Comparison of ENCODE assay signal across 18 cellular contexts in genomic region chr2:165182029-165182428, GRCh38. TPM values are rescaled to one million over a fixed set of nuclear protein-coding genes. Genes with fewer than 3 reads are reported as not detected.
DNase-seq lines count a peak whose midpoint lies in the region; ATAC-seq and TF ChIP-seq lines count a peak whose summit lies in the region.
"Had no signal": no experiment of that assay in that cellular context is flagged by ENCODE, and none has a peak within 500 bp of the region (broad histone marks: within the 10 kb centered on the region; RNA-seq: fewer than 3 reads in every experiment).

No MANE protein-coding gene starts in this region.

- no peaks in the 10 kb centered on the region for H3K36me3 ChIP-seq in upper lobe of right lung
- H3K36me3 ChIP-seq: BLaER1 treated with 17β-estradiol and CSF1 and Interleukin-3, amounts not matched to agents 10 nM and 100 nM had no signal

- intact Hi-C loops in upper lobe of right lung (cut with DNase I): no loop called here

- H3K9me3 ChIP-seq in upper lobe of right lung: no peaks in the 10 kb centered on the region
- H3K9me3 ChIP-seq: BLaER1 treated with 17β-estradiol and CSF1 and Interleukin-3, amounts not matched to agents 10 nM and 100 nM had no signal

- no peak overlapping the region for H3K27ac Mint-ChIP-seq in naive thymus-derived CD8-positive, alpha-beta T cell
- H3K27ac Mint-ChIP-seq: CD4-positive, CD25-positive, alpha-beta regulatory T cell; GM23338; IgD-negative memory B cell had no signal

- H3K4me1 Mint-ChIP-seq in naive thymus-derived CD8-positive, alpha-beta T cell: no peaks in the 10 kb centered on the region
- H3K4me1 Mint-ChIP-seq: CD4-positive, CD25-positive, alpha-beta regulatory T cell; GM23338 had no signal

- POLR2A ChIA-PET in naive thymus-derived CD8-positive, alpha-beta T cell (lab: Charles Lee): no interaction called here

- ATAC-seq in GM18520 (IDR thresholded peaks at IDR 0.05; ENCODE audit: unreplicated experiment) (peak; percentile 62), GM21717 (IDR thresholded peaks at IDR 0.05; ENCODE audit: unreplicated experiment) (peak; percentile 65), HG02884 (IDR thresholded peaks at IDR 0.05; ENCODE audit: unreplicated experiment) (peak; percentile 76), HG03442 (IDR thresholded peaks at IDR 0.05; ENCODE audit: unreplicated experiment) (peak; percentile 57), upper lobe of right lung (no peak)
- ATAC-seq in naive thymus-derived CD8-positive, alpha-beta T cell: no peak
- ATAC-seq: GM12878, GM23338 had no signal

- no peak overlapping the region for H3K4me3 Mint-ChIP-seq in naive thymus-derived CD8-positive, alpha-beta T cell
- H3K4me3 Mint-ChIP-seq: CD4-positive, CD25-positive, alpha-beta regulatory T cell; GM23338; IgD-negative memory B cell had no signal

- H3K27me3 ChIP-seq in upper lobe of right lung: no peaks in the 10 kb centered on the region
- H3K27me3 ChIP-seq: BLaER1 treated with 17β-estradiol and CSF1 and Interleukin-3, amounts not matched to agents 10 nM and 100 nM had no signal

- no peaks in the 10 kb centered on the region for H3K4me1 ChIP-seq in upper lobe of right lung
- H3K4me1 ChIP-seq: BLaER1 treated with 17β-estradiol and CSF1 and Interleukin-3, amounts not matched to agents 10 nM and 100 nM had no signal

- H3K27ac ChIP-seq in upper lobe of right lung: no peak overlapping the region
- H3K27ac ChIP-seq: BLaER1 treated with 17β-estradiol and CSF1 and Interleukin-3, amounts not matched to agents 10 nM and 100 nM had no signal

- DNase-seq in naive thymus-derived CD8-positive, alpha-beta T cell: no peak
- DNase-seq in DMS153 treated with DMSO at 0.1 percent for 48 hours (lab: John Stamatoyannopoulos, UW; ENCODE audit: unreplicated experiment): no peak
- no peak for DNase-seq in upper lobe of right lung
- DNase-seq in effector CD8-positive, alpha-beta T cell (lab: John Stamatoyannopoulos, UW): no peak
- DNase-seq: ACHN; CD4-positive, CD25-positive, alpha-beta regulatory T cell; DMS79; H7; KG1 had no signal

- H3K9me3 Mint-ChIP-seq in naive thymus-derived CD8-positive, alpha-beta T cell: no peaks in the 10 kb centered on the region
- H3K9me3 Mint-ChIP-seq: CD4-positive, CD25-positive, alpha-beta regulatory T cell; GM23338; IgD-negative memory B cell had no signal

- H3K36me3 Mint-ChIP-seq in naive thymus-derived CD8-positive, alpha-beta T cell: no peaks in the 10 kb centered on the region
- H3K36me3 Mint-ChIP-seq: CD4-positive, CD25-positive, alpha-beta regulatory T cell had no signal

- no peak overlapping the region for H3K4me3 ChIP-seq in upper lobe of right lung
- H3K4me3 ChIP-seq: BLaER1 treated with 17β-estradiol and CSF1 and Interleukin-3, amounts not matched to agents 10 nM and 100 nM; GM12878; GM23338 had no signal

- H3K27me3 Mint-ChIP-seq in naive thymus-derived CD8-positive, alpha-beta T cell: peaks cover 0 to 12% (median 2%) of the 10 kb centered on the region in 5 donors
- H3K27me3 Mint-ChIP-seq: CD4-positive, CD25-positive, alpha-beta regulatory T cell; IgD-negative memory B cell had no signal

- TF ChIP-seq CTCF in upper lobe of right lung (IDR thresholded peaks at IDR 0.05): no peak

RNA-seq across cellular contexts. Expression of gene SCN3A, which starts 21.8 kb away (rescaled TPM):
- total RNA-seq in naive thymus-derived CD8-positive, alpha-beta T cell: under 1 TPM; 0.26 to 0.27 TPM
- polyA plus RNA-seq in naive thymus-derived CD8-positive, alpha-beta T cell: not detected
- total RNA-seq in upper lobe of right lung: 2.1 TPM
- total RNA-seq: CD4-positive, CD25-positive, alpha-beta regulatory T cell; G401; H7 had no signal
- polyA plus RNA-seq: GM23338 had no signal

RNA-seq across cellular contexts. Expression of gene SCN2A, which starts 57.2 kb away (rescaled TPM):
- not detected for total RNA-seq in naive thymus-derived CD8-positive, alpha-beta T cell
- polyA plus RNA-seq in naive thymus-derived CD8-positive, alpha-beta T cell: not detected
- total RNA-seq in upper lobe of right lung: 0.58 TPM
- total RNA-seq: CD4-positive, CD25-positive, alpha-beta regulatory T cell; G401; GM12878 had no signal
- polyA plus RNA-seq: CD4-positive, CD25-positive, alpha-beta regulatory T cell had no signal

Comparison
In these comparisons a context has a peak if more than half of its experiments do, and no peak if none do; other contexts are left out.
1. ATAC-seq: peak in GM18520 (single experiment), GM21717 (single experiment), HG02884 (single experiment) and HG03442 (single experiment); none in naive thymus-derived CD8-positive, alpha-beta T cell (0 of 2) and upper lobe of right lung (single experiment).